ENCODE assay signal across 18 cellular contexts in the genomic region with DNA sequence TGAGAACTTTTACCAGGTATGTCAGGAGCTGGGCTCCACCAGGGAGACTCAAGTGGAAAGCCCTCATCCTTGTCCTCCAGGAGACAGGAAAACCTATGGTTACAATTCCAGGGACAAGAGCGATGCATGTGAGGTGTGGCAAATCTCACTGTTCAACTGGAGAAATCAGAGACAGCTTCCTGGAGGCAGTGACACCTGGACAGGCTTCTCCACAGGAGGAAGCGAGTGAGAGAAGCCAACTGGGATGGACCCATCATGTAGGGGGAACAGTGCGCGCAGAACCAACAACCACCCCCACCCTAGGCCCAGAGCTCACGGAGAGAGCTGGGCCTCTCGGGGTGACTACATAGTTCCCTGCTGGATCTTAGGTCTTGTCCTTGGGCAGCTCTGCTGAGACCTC. TPM values are rescaled to one million over a fixed set of nuclear protein-coding genes. Genes with fewer than 3 reads are reported as not detected.
DNase-seq lines count a peak whose midpoint lies in the region; ATAC-seq, FAIRE-seq and TF ChIP-seq lines count a peak whose summit lies in the region.
"Had no signal": no experiment of that assay in that cellular context is flagged by ENCODE, and none has a peak within 500 bp of the region (broad histone marks: within the 10 kb centered on the region; RNA-seq: fewer than 3 reads in every experiment).

No MANE protein-coding gene starts in this region.

- no peaks in the 10 kb centered on the region for H3K27me3 Mint-ChIP-seq in CD4-positive, alpha-beta T cell
- peaks cover 49% of the 10 kb centered on the region for H3K27me3 Mint-ChIP-seq in mesothelial cell of epicardium (ENCODE audit: low read depth)
- H3K27me3 Mint-ChIP-seq: CD4-positive, CD25-positive, alpha-beta regulatory T cell had no signal

- H4K20me1 ChIP-seq in GM12878 (ENCODE audit: control insufficient read depth, insufficient read depth): peaks cover 6% of the 10 kb centered on the region; the same call in 1 of the 2 replicates

- H3K36me3 ChIP-seq in A673 (ENCODE audit: insufficient read depth, low read length, poor library complexity, severe bottlenecking): peaks cover 40% of the 10 kb centered on the region
- H3K36me3 ChIP-seq in GM12878 (ENCODE audit: control insufficient read depth in 2 of 2, insufficient read depth in 2 of 2, low read length in 1 of 2): peaks cover 1 to 4% of the 10 kb centered on the region in 2 experiments; a peak in 2 of 4 replicates
- peaks cover 0 to 15% (median 0%) of the 10 kb centered on the region in 6 donors for H3K36me3 ChIP-seq in spleen
- H3K36me3 ChIP-seq: BE2C had no signal

- TF ChIP-seq CTCF in A673 (conservative IDR thresholded peaks at IDR 0.05; ENCODE audit: low read depth, low read length) (no peak), GM12878 (IDR thresholded peaks at IDR 0.05 in 2 of 3, conservative IDR thresholded peaks at IDR 0.05 in 1 of 3; ENCODE audit: control insufficient read depth in 2 of 3, extremely low read depth in 1 of 3, insufficient read depth in 1 of 3, low read depth in 3 of 3, low read length in 3 of 3) (no peak), spleen (IDR thresholded peaks at IDR 0.05 in 8 of 11, conservative IDR thresholded peaks at IDR 0.05 in 3 of 11) (no peak), mesothelial cell of epicardium (IDR thresholded peaks at IDR 0.05; ENCODE audit: unreplicated experiment) (no peak)
- TF ChIP-seq CTCF in CD4-positive, alpha-beta T cell (IDR thresholded peaks at IDR 0.05): no peak

- H3K4me3 Mint-ChIP-seq in CD4-positive, alpha-beta T cell: peak overlapping the region; percentile 51
- H3K4me3 Mint-ChIP-seq in mesothelial cell of epicardium: no peak overlapping the region
- H3K4me3 Mint-ChIP-seq: GM23338 had no signal

- ATAC-seq in CD4-positive, alpha-beta T cell (ENCODE audit: poor library complexity): no peak
- ATAC-seq in GM12878 (no peak), HG02759 (IDR thresholded peaks at IDR 0.05; ENCODE audit: unreplicated experiment) (no peak), HG02884 (IDR thresholded peaks at IDR 0.05; ENCODE audit: unreplicated experiment) (no peak)
- ATAC-seq: GM23338 had no signal

- H3K9ac ChIP-seq in GM12878 (ENCODE audit: control insufficient read depth, insufficient read depth, low read length): no peak overlapping the region

- H3K9me3 Mint-ChIP-seq in CD4-positive, alpha-beta T cell: no peaks in the 10 kb centered on the region
- H3K9me3 Mint-ChIP-seq in mesothelial cell of epicardium: no peaks in the 10 kb centered on the region
- H3K9me3 Mint-ChIP-seq: GM23338 had no signal

- TF ChIP-seq EP300 in GM12878 (IDR thresholded peaks at IDR 0.05; ENCODE audit: borderline replicate concordance in 1 of 2, control insufficient read depth in 1 of 2, low read depth in 2 of 2, low read length in 2 of 2): no peak

- peak overlapping the region; percentile 65; the same call in 1 of the 2 replicates for H3K4me2 ChIP-seq in GM12878 (ENCODE audit: control insufficient read depth, insufficient read depth)
- H3K4me2 ChIP-seq: GM23338 had no signal

- H3K27ac Mint-ChIP-seq in CD4-positive, alpha-beta T cell: no peak overlapping the region
- no peak overlapping the region for H3K27ac Mint-ChIP-seq in mesothelial cell of epicardium
- H3K27ac Mint-ChIP-seq: CD4-positive, CD25-positive, alpha-beta regulatory T cell; GM23338 had no signal

- CTCF ChIA-PET in A673 (lab: Charles Lee): no interaction called here
- CTCF ChIA-PET in CD4-positive, alpha-beta T cell (lab: Charles Lee): interaction anchor here (0.9 to 1.1 kb wide), 2 partner anchors 41 to 59 kb away, joined by 3 to 4 read pairs; no protein-coding TSS in a partner anchor
- CTCF ChIA-PET in GM12878 (lab: Yijun Ruan, JAX): interaction anchor here (1.1 to 6.1 kb wide), 9 partner anchors 16 to 424 kb away, joined by 3 to 80 read pairs (median 6); a partner anchor contains a TSS

- H3K79me2 ChIP-seq in GM12878 (ENCODE audit: control insufficient read depth, insufficient read depth, low read length): peaks cover 17% of the 10 kb centered on the region

- H3K4me3 ChIP-seq in A673 (ENCODE audit: low read depth, low read length, poor library complexity, severe bottlenecking): peak overlapping the region; percentile 65
- no peak overlapping the region for H3K4me3 ChIP-seq in GM12878
- H3K4me3 ChIP-seq in spleen: no peak overlapping the region
- H3K4me3 ChIP-seq: GM23338 had no signal

- SMC1A ChIA-PET in GM12878 (lab: Charles Lee; ENCODE audit: uncharacterized antibody, unreplicated experiment): interaction anchor here (1.0 to 6.2 kb wide), 5 partner anchors 11 to 141 kb away, joined by 3 to 56 read pairs (median 5); a partner anchor contains a TSS

- H3K27ac ChIP-seq in A673 (ENCODE audit: low read depth, low read length, poor library complexity, severe bottlenecking): peak overlapping the region; percentile 100
- H3K27ac ChIP-seq in CD4-positive, alpha-beta T cell (ENCODE audit: low read depth, low read length): no peak overlapping the region
- H3K27ac ChIP-seq in GM12878 (ENCODE audit: control insufficient read depth, insufficient read depth): no peak overlapping the region
- H3K27ac ChIP-seq in spleen: no peak overlapping the region

- WGBS in GM12878 (ENCODE audit: insufficient coverage, insufficient replicate concordance, low lambda C conversion rate, missing lambda C conversion rate): 98% methylated on average over 6 of the region's 6 CpGs
- WGBS in spleen, 5 donors: 89 to 99% (median 93%) methylated on average over 5 to 6 of the region's 6 CpGs

- in situ Hi-C loops in GM12878 (cut with MboI): loop anchor here (10.0 kb wide), 1 partner anchor 49 kb away; no protein-coding TSS in a partner anchor

- RAD21 ChIA-PET in GM12878 (lab: Charles Lee; ENCODE audit: unreplicated experiment): interaction anchor here (0.7 to 1.3 kb wide), 4 partner anchors 41 to 141 kb away, joined by 3 to 5 read pairs (median 4); a partner anchor contains a TSS

- H3K27me3 ChIP-seq in A673 (replicated peaks; ENCODE audit: insufficient read depth, low read depth, low read length, poor library complexity): no peaks in the 10 kb centered on the region
- no peaks in the 10 kb centered on the region for H3K27me3 ChIP-seq in CD4-positive, alpha-beta T cell (ENCODE audit: control insufficient read depth, insufficient read depth, low read length)
- H3K27me3 ChIP-seq in GM12878 (replicated peaks in 1 of 2; ENCODE audit: control insufficient read depth in 2 of 2, insufficient read depth in 2 of 2, low read length in 1 of 2): no peaks in the 10 kb centered on the region
- H3K27me3 ChIP-seq in spleen (replicated peaks in 1 of 7): peaks cover 0 to 23% (median 4%) of the 10 kb centered on the region in 7 donors

- BruUV-seq in A673 (replicated peaks; lab: Mats Ljungman, UMichigan): no TSS peak
- BruUV-seq in GM12878 (replicated peaks; lab: Mats Ljungman, UMichigan): no TSS peak

- H3K4me1 ChIP-seq in A673 (ENCODE audit: insufficient read depth, low read length, poor library complexity, severe bottlenecking) (peaks cover 32% of the 10 kb centered on the region), GM12878 (ENCODE audit: control insufficient read depth, insufficient read depth, low read length) (peaks cover 24% of the 10 kb centered on the region), spleen (peaks cover 26 to 66% (median 50%) of the 10 kb centered on the region in 6 donors)
- H3K4me1 ChIP-seq: BE2C had no signal

- no peak for TF ChIP-seq RAD21 in GM12878 (IDR thresholded peaks at IDR 0.05; ENCODE audit: insufficient read depth, low read depth, low read length)

- no peak overlapping the region for H2AFZ ChIP-seq in GM12878 (ENCODE audit: control insufficient read depth, low read depth, low read length)
- H2AFZ ChIP-seq: GM23338 had no signal

- no peak for FAIRE-seq in GM12878 (lab: Jason Lieb, UNC)
- FAIRE-seq: GM12891, HepG2, HTR-8/SVneo had no signal

- intact Hi-C loops in A673 (cut with micrococcal nuclease; ENCODE audit: unreplicated experiment) (loop anchor here (5.0 kb wide), 2 partner anchors 42 to 182 kb away; no protein-coding TSS in a partner anchor), GM12878 (cut with micrococcal nuclease; ENCODE audit: unreplicated experiment) (loop anchor here (5.0 kb wide), 2 partner anchors 117 to 132 kb away; a partner anchor contains a TSS), spleen (cut with DNase I; ENCODE audit: low total_unique reads) (loop anchor here (5.0 kb wide), 1 partner anchor 42 kb away; no protein-coding TSS in a partner anchor)
- intact Hi-C loops in CD4-positive, alpha-beta T cell (cut with DNase I, micrococcal nuclease): loop anchor here in 1 of 2 experiments (5.0 kb wide), 1 partner anchor 117 kb away; a partner anchor contains a TSS

- H3K9me3 ChIP-seq in A673 (ENCODE audit: low read depth, low read length, poor library complexity, severe bottlenecking): no peaks in the 10 kb centered on the region
- H3K9me3 ChIP-seq in CD4-positive, alpha-beta T cell (ENCODE audit: control insufficient read depth, low read length): no peaks in the 10 kb centered on the region
- no peaks in the 10 kb centered on the region for H3K9me3 ChIP-seq in GM12878 (replicated peaks; ENCODE audit: control insufficient read depth, insufficient read depth, low read length)
- peaks cover 0 to 4% (median 0%) of the 10 kb centered on the region in 8 donors for H3K9me3 ChIP-seq in spleen
- H3K9me3 ChIP-seq: BE2C had no signal

- H3K36me3 Mint-ChIP-seq in CD4-positive, alpha-beta T cell (ENCODE audit: low read depth): no peaks in the 10 kb centered on the region
- H3K36me3 Mint-ChIP-seq in mesothelial cell of epicardium: no peaks in the 10 kb centered on the region
- H3K36me3 Mint-ChIP-seq: CD4-positive, CD25-positive, alpha-beta regulatory T cell had no signal

- POLR2A ChIA-PET in A673 (lab: Charles Lee; ENCODE audit: low non-redundant PET): no interaction called here
- POLR2A ChIA-PET in CD4-positive, alpha-beta T cell (lab: Charles Lee): interaction anchor here (1.0 to 9.5 kb wide), 2 partner anchors 20 to 60 kb away, joined by 3 to 362 read pairs; a partner anchor contains a TSS
- POLR2A ChIA-PET in GM12878 (lab: Charles Lee): interaction anchor here (0.6 to 0.9 kb wide), 2 partner anchors 9 to 203 kb away, joined by 3 to 5 read pairs; no protein-coding TSS in a partner anchor

- DNase-seq in A673 (ENCODE audit: low spot score) (no peak), GM12878 (ENCODE audit: low read depth, low spot score) (no peak), spleen (peak; percentile 29), mesothelial cell of epicardium (ENCODE audit: low spot score in 2 of 2, unreplicated experiment in 2 of 2) (no peak)
- no peak for DNase-seq in CD4-positive, alpha-beta T cell
- DNase-seq: BE2C; Calu3; CD4-positive, CD25-positive, alpha-beta regulatory T cell; DMS 273 treated with DMSO at 0.1 percent for 48 hours; H7; Kasumi-1 had no signal

- TF ChIP-seq POLR2A in GM12878 (IDR thresholded peaks at IDR 0.05; ENCODE audit: low read depth, low read length) (no peak), spleen (IDR thresholded peaks at IDR 0.05) (no peak)

- H3K4me1 Mint-ChIP-seq in CD4-positive, alpha-beta T cell (ENCODE audit: low read depth): peaks cover 27% of the 10 kb centered on the region
- peaks cover 14% of the 10 kb centered on the region for H3K4me1 Mint-ChIP-seq in mesothelial cell of epicardium

RNA-seq across cellular contexts. Expression of a gene that starts 5.6 kb away (rescaled TPM):
- total RNA-seq in A673 (2021) (114 and 115 TPM in 2 replicates), GM12878 (2014; rRNA removed) (39.4 and 40.2 TPM in 2 replicates), GM12878 (2014; rRNA removed; fragmentation: Illumina TruSeq; extraction: Trizol) (17.0 and 18.0 TPM in 2 replicates), GM12878 (2021) (81.3 and 83.2 TPM in 2 replicates), spleen (10 to 100 TPM in 6 of 7 donors, 1 to 10 TPM in 1; 6.1 to 30.6 (median 26.4) TPM), mesothelial cell of epicardium (30.6 to 32.3 TPM (median 31.8 TPM) in 3 replicates)
- 1 to 10 TPM; 7.7 to 9.1 TPM for total RNA-seq in CD4-positive, alpha-beta T cell
- total RNA-seq in GM12878 (2013; cell fraction: nucleolus; rRNA removed): 6.2 and 8.6 TPM in 2 replicates
- 6.3 TPM for polyA plus RNA-seq in GM12878 (2011; ENCODE audit: low read depth)
- polyA plus RNA-seq in GM12878 (2011; rRNA removed) (14.8 and 27.7 TPM in 2 replicates), GM12878 (2014; fragmentation: Illumina TruSeq; extraction: Trizol) (1.7 and 5.9 TPM in 2 replicates), GM12878 (2014; fragmentation: Nextera tagmentation; extraction: Ambion mirVana) (1 to 10 TPM in 1 of 2 experiments, under 1 TPM in 1; 0.69 to 5.5 TPM), GM12878 (2014; rRNA removed) (53.6 and 62.2 TPM in 2 replicates), GM12878 (2016; fragmentation: Nextera tagmentation; extraction: Ambion mirVana) (10 to 100 TPM; 69.2 to 75.5 TPM), spleen (10 to 100 TPM; 16.4 to 35.4 (median 28.5) TPM)
- polyA plus RNA-seq in GM12878 (2011; cell fraction: cytosol; rRNA removed): 32.2 and 59.0 TPM in 2 replicates
- polyA plus RNA-seq in GM12878 (2011; cell fraction: nucleus; rRNA removed): 33.4 and 49.2 TPM in 2 replicates
- 22.6 and 22.7 TPM in 2 replicates for polyA plus RNA-seq in GM12878 (2012)
- polyA minus RNA-seq in GM12878 (2011; rRNA and poly(A)+ RNA removed): 10.2 and 16.9 TPM in 2 replicates
- polyA minus RNA-seq in GM12878 (2011; cell fraction: cytosol; rRNA and poly(A)+ RNA removed): 12.4 and 18.7 TPM in 2 replicates
- polyA minus RNA-seq in GM12878 (2011; cell fraction: nucleus; rRNA and poly(A)+ RNA removed): 2.8 and 6.0 TPM in 2 replicates

RNA-seq across cellular contexts. Expression of a gene that starts 13.6 kb away (rescaled TPM):
- total RNA-seq in A673 (2021) (5.0 and 7.4 TPM in 2 replicates), GM12878 (2014; rRNA removed) (85.3 and 101 TPM in 2 replicates), GM12878 (2014; rRNA removed; fragmentation: Illumina TruSeq; extraction: Trizol) (25.2 and 31.3 TPM in 2 replicates), GM12878 (2021) (162 and 172 TPM in 2 replicates), spleen (100 to 1,000 TPM; 285 to 754 (median 415) TPM), mesothelial cell of epicardium (0.61 to 1.4 TPM (median 0.74 TPM) in 3 replicates)
- 100 to 1,000 TPM; 283 to 284 TPM for total RNA-seq in CD4-positive, alpha-beta T cell
- total RNA-seq in GM12878 (2013; cell fraction: nucleolus; rRNA removed): 316 and 431 TPM in 2 replicates
- polyA plus RNA-seq in GM12878 (2011; ENCODE audit: low read depth): 46.7 TPM
- polyA plus RNA-seq in GM12878 (2011; rRNA removed) (31.3 and 57.2 TPM in 2 replicates), GM12878 (2014; fragmentation: Illumina TruSeq; extraction: Trizol) (17.2 and 38.7 TPM in 2 replicates), GM12878 (2014; fragmentation: Nextera tagmentation; extraction: Ambion mirVana) (10 to 100 TPM in 1 of 2 experiments, 1 to 10 TPM in 1; 8.0 to 19.8 TPM), GM12878 (2014; rRNA removed) (60.6 and 67.5 TPM in 2 replicates), GM12878 (2016; fragmentation: Nextera tagmentation; extraction: Ambion mirVana) (100 to 1,000 TPM; 120 to 128 TPM), spleen (100 to 1,000 TPM in 2 of 3 donors, 10 to 100 TPM in 1; 92.1 to 332 (median 250) TPM)
- polyA plus RNA-seq in GM12878 (2011; cell fraction: cytosol; rRNA removed): 131 and 135 TPM in 2 replicates
- 271 and 308 TPM in 2 replicates for polyA plus RNA-seq in GM12878 (2011; cell fraction: nucleus; rRNA removed)
- 78.4 and 88.1 TPM in 2 replicates for polyA plus RNA-seq in GM12878 (2012)
- 34.5 and 84.6 TPM in 2 replicates for polyA minus RNA-seq in GM12878 (2011; rRNA and poly(A)+ RNA removed)
- polyA minus RNA-seq in GM12878 (2011; cell fraction: cytosol; rRNA and poly(A)+ RNA removed): 49.2 and 68.0 TPM in 2 replicates
- 58.9 and 82.0 TPM in 2 replicates for polyA minus RNA-seq in GM12878 (2011; cell fraction: nucleus; rRNA and poly(A)+ RNA removed)
- total RNA-seq: G401 had no signal
